In the genomic region with DNA sequence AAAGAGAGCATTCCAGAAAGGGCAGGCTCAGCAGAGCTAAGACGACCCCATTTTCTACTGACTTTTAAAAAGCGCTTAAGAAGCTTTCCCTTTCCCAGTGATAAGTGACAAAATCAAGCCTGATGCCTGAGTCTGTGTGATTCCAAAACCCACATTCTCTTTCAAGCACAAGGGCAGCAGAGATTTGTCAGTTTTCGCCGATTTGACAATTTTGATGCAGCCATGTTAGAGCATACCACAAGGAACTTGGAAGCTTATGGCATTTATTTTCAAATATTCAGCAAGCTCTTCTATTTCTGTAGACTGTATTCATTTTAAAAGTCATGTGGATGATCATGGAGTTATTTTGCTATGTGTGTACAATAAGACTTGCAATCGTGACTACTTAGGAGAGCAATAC, we compare ENCODE assay signal across 23 cellular contexts.
"Had no signal": no experiment of that assay in that cellular context is flagged by ENCODE, and none has a peak within 500 bp of the region (broad histone marks: within the 10 kb centered on the region; RNA-seq: fewer than 3 reads in every experiment).

No MANE protein-coding gene starts in this region.

- H3K36me3 Mint-ChIP-seq: activated CD4-positive, alpha-beta memory T cell treated with anti-CD3 and anti-CD28 coated beads for 36 hours; activated naive CD4-positive, alpha-beta T cell treated with anti-CD3 and anti-CD28 coated beads, Interleukin-2, amount 50 U/mL, for 72 hours had no signal

- FAIRE-seq: bronchial epithelial cell had no signal

- H3K27me3 ChIP-seq: ascending aorta, body of pancreas, Peyer's patch had no signal

- DNase-seq: activated CD4-positive, alpha-beta memory T cell treated with anti-CD3 and anti-CD28 coated beads for 36 hours; activated CD4-positive, alpha-beta T cell treated with anti-CD3 and anti-CD28 coated beads, Interleukin-2, amount 10 ng/mL, durations not matched to agents 7 days and 5 days; activated CD4-positive, CD25-positive, alpha-beta regulatory T cell; activated CD8-positive, alpha-beta memory T cell treated with anti-CD3 and anti-CD28 coated beads for 24 hours; activated effector memory CD4-positive, alpha-beta T cell treated with anti-CD3 and anti-CD28 coated beads, Interleukin-2, amount 50 U/mL, for 16 hours; activated naive CD4-positive, alpha-beta T cell treated with Interleukin-2 at 50 U/mL for 16 hours; activated naive CD8-positive, alpha-beta T cell treated with anti-CD3 and anti-CD28 coated beads, Interleukin-2, amount 50 U/mL, for 24 hours; activated T-cell treated with anti-CD3 and anti-CD28 coated beads, Interleukin-2, amount 50 U/mL, for 4 hours; amniotic stem cell; body of pancreas; central memory CD4-positive, alpha-beta T cell; KG1; NCI-H1048; NCI-H146; NCI-H187 treated with DMSO at 0.1 percent for 48 hours; NCI-H2081 treated with DMSO at 0.1 percent for 48 hours; Peyer's patch; SHP77 treated with DMSO at 0.1 percent for 48 hours; T-helper 17 cell; T-helper 9 cell had no signal

- H3K4me1 ChIP-seq: ascending aorta, Peyer's patch had no signal

- H3K4me3 Mint-ChIP-seq: activated CD4-positive, alpha-beta memory T cell treated with anti-CD3 and anti-CD28 coated beads for 36 hours; activated CD4-positive, alpha-beta T cell treated with anti-CD3 and anti-CD28 coated beads, Interleukin-2, amount 10 ng/mL, durations not matched to agents 7 days and 5 days; activated naive CD8-positive, alpha-beta T cell treated with anti-CD3 and anti-CD28 coated beads, Interleukin-2, amount 50 U/mL, for 24 hours; activated T-cell treated with anti-CD3 and anti-CD28 coated beads, Interleukin-2, amount 50 U/mL, for 4 hours; T-helper 17 cell had no signal

- H3K4me3 ChIP-seq: ascending aorta, body of pancreas, Peyer's patch had no signal

- H3K4me1 Mint-ChIP-seq: activated CD4-positive, alpha-beta T cell treated with anti-CD3 and anti-CD28 coated beads, Interleukin-2, amount 10 ng/mL, durations not matched to agents 7 days and 5 days; activated naive CD8-positive, alpha-beta T cell treated with anti-CD3 and anti-CD28 coated beads, Interleukin-2, amount 50 U/mL, for 24 hours; T-helper 17 cell had no signal

- H3K27ac ChIP-seq: ascending aorta, body of pancreas, Peyer's patch had no signal

- H3K36me3 ChIP-seq: ascending aorta, Peyer's patch had no signal

- H3K27ac Mint-ChIP-seq: activated CD4-positive, alpha-beta memory T cell treated with anti-CD3 and anti-CD28 coated beads for 36 hours; activated CD4-positive, alpha-beta T cell treated with anti-CD3 and anti-CD28 coated beads, Interleukin-2, amount 10 ng/mL, durations not matched to agents 7 days and 5 days; activated naive CD4-positive, alpha-beta T cell treated with anti-CD3 and anti-CD28 coated beads, Interleukin-2, amount 50 U/mL, for 72 hours; activated naive CD8-positive, alpha-beta T cell treated with anti-CD3 and anti-CD28 coated beads, Interleukin-2, amount 50 U/mL, for 24 hours; T-helper 17 cell had no signal

- H3K27me3 Mint-ChIP-seq: activated CD4-positive, alpha-beta memory T cell treated with anti-CD3 and anti-CD28 coated beads for 36 hours; activated CD4-positive, alpha-beta T cell treated with anti-CD3 and anti-CD28 coated beads, Interleukin-2, amount 10 ng/mL, durations not matched to agents 7 days and 5 days; activated naive CD8-positive, alpha-beta T cell treated with anti-CD3 and anti-CD28 coated beads, Interleukin-2, amount 50 U/mL, for 24 hours; T-helper 17 cell had no signal

- H3K9me3 ChIP-seq: ascending aorta, body of pancreas, Peyer's patch had no signal

- ATAC-seq: activated naive CD4-positive, alpha-beta T cell treated with anti-CD3 and anti-CD28 coated beads, Interleukin-2, amount 50 U/mL, for 72 hours; activated naive CD8-positive, alpha-beta T cell treated with anti-CD3 and anti-CD28 coated beads, Interleukin-2, amount 50 U/mL, for 24 hours; activated T-cell treated with anti-CD3 and anti-CD28 coated beads, Interleukin-2, amount 50 U/mL, for 4 hours; body of pancreas; T-helper 17 cell had no signal
